In genomic region chr20:45355209-45355608, GRCh38 we compare ENCODE assay signal across 1 cellular context.
TF ChIP-seq lines count a peak whose summit lies in the region.

No MANE protein-coding gene starts in this region.

TF ChIP-seq in K562, 482 proteins besides CTCF, POLR2A, EP300 and RAD21:
- TF ChIP-seq FOSL1 (tag; conservative IDR thresholded peaks at IDR 0.05), result peak; percentile 68
- TF ChIP-seq, protein P1, sequence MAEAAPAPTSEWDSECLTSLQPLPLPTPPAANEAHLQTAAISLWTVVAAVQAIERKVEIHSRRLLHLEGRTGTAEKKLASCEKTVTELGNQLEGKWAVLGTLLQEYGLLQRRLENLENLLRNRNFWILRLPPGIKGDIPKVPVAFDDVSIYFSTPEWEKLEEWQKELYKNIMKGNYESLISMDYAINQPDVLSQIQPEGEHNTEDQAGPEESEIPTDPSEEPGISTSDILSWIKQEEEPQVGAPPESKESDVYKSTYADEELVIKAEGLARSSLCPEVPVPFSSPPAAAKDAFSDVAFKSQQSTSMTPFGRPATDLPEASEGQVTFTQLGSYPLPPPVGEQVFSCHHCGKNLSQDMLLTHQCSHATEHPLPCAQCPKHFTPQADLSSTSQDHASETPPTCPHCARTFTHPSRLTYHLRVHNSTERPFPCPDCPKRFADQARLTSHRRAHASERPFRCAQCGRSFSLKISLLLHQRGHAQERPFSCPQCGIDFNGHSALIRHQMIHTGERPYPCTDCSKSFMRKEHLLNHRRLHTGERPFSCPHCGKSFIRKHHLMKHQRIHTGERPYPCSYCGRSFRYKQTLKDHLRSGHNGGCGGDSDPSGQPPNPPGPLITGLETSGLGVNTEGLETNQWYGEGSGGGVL (CRISPR knock-in tag; IDR thresholded peaks at IDR 0.05), result no peak
- no peak for TF ChIP-seq DNMT1 (IDR thresholded peaks at IDR 0.05)
- peak; percentile 46; the same call in 1 of the 2 replicates for TF ChIP-seq JUND (IDR thresholded peaks at IDR 0.05; ENCODE audit: borderline replicate concordance, low read depth, low read length)
- peak; percentile 59; the same call in 2 of the 3 replicates for TF ChIP-seq JUND (tag; IDR thresholded peaks at IDR 0.05; ENCODE audit: borderline replicate concordance, low read depth, low read length)
- TF ChIP-seq JUN (IDR thresholded peaks at IDR 0.05; ENCODE audit: borderline replicate concordance, low read depth, low read length), result peak; percentile 67; the same call in 1 of the 2 replicates
- no peak for TF ChIP-seq JUN (CRISPR knock-in tag; IDR thresholded peaks at IDR 0.05; ENCODE audit: borderline replicate concordance)
- no peak for TF ChIP-seq SAFB (IDR thresholded peaks at IDR 0.05; ENCODE audit: borderline replicate concordance, low read depth, low read length)
- no peak for TF ChIP-seq NR2C2 (CRISPR knock-in tag; IDR thresholded peaks at IDR 0.05)
- TF ChIP-seq NR2C2 (tag; IDR thresholded peaks at IDR 0.05), result peak; percentile 34; the same call in 1 of the 2 replicates
- TF ChIP-seq, protein P2, sequence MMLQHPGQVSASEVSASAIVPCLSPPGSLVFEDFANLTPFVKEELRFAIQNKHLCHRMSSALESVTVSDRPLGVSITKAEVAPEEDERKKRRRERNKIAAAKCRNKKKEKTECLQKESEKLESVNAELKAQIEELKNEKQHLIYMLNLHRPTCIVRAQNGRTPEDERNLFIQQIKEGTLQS (IDR thresholded peaks at IDR 0.05), result peak; percentile 72; the same call in 1 of the 2 replicates
- TF ChIP-seq, protein P2 (CRISPR knock-in tag; conservative IDR thresholded peaks at IDR 0.05), result no peak
